Comparison of ENCODE assay signal across 2 cellular contexts in the genomic region with DNA sequence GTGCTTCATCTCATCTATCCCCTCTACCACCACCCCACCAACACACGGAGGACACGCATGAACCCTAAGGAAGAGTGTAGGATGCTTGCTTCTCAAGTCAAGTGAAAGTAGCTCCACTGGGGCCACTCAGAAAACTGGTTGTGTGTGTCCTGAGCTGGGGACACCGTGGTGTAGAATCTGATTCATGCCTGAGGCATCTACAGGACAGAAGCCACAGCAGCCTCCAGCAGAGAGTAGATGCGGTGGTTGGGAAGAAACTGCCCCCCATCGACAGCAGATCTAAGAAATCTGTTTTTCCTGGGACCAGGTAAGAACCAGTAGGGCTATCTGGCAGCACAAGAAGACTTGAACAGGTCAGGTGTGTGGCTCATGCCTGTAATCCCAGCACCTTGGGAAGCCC.
TF ChIP-seq lines count a peak whose summit lies in the region.

No MANE protein-coding gene starts in this region.

TF ChIP-seq in HCT116, 20 proteins besides CTCF, POLR2A, EP300 and RAD21:
- TF ChIP-seq, protein P1, sequence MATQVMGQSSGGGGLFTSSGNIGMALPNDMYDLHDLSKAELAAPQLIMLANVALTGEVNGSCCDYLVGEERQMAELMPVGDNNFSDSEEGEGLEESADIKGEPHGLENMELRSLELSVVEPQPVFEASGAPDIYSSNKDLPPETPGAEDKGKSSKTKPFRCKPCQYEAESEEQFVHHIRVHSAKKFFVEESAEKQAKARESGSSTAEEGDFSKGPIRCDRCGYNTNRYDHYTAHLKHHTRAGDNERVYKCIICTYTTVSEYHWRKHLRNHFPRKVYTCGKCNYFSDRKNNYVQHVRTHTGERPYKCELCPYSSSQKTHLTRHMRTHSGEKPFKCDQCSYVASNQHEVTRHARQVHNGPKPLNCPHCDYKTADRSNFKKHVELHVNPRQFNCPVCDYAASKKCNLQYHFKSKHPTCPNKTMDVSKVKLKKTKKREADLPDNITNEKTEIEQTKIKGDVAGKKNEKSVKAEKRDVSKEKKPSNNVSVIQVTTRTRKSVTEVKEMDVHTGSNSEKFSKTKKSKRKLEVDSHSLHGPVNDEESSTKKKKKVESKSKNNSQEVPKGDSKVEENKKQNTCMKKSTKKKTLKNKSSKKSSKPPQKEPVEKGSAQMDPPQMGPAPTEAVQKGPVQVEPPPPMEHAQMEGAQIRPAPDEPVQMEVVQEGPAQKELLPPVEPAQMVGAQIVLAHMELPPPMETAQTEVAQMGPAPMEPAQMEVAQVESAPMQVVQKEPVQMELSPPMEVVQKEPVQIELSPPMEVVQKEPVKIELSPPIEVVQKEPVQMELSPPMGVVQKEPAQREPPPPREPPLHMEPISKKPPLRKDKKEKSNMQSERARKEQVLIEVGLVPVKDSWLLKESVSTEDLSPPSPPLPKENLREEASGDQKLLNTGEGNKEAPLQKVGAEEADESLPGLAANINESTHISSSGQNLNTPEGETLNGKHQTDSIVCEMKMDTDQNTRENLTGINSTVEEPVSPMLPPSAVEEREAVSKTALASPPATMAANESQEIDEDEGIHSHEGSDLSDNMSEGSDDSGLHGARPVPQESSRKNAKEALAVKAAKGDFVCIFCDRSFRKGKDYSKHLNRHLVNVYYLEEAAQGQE (IDR thresholded peaks at IDR 0.05; ENCODE audit: low read depth), result no peak
- no peak for TF ChIP-seq SP1 (IDR thresholded peaks at IDR 0.05; ENCODE audit: low read depth)
- no peak for TF ChIP-seq ELF1 (IDR thresholded peaks at IDR 0.05; ENCODE audit: borderline replicate concordance, low read depth)
- TF ChIP-seq ZNF274 (IDR thresholded peaks at IDR 0.05; ENCODE audit: low read depth, low read length), result no peak
- TF ChIP-seq, protein P2, sequence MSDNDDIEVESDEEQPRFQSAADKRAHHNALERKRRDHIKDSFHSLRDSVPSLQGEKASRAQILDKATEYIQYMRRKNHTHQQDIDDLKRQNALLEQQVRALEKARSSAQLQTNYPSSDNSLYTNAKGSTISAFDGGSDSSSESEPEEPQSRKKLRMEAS (IDR thresholded peaks at IDR 0.05), result no peak
- no peak for TF ChIP-seq POLR2AphosphoS5 (IDR thresholded peaks at IDR 0.05; ENCODE audit: low read depth, low read length)
- no peak for TF ChIP-seq YY1 (IDR thresholded peaks at IDR 0.05; ENCODE audit: extremely low read depth, insufficient replicate concordance, low read depth, low read length)
- TF ChIP-seq FOSL1 (IDR thresholded peaks at IDR 0.05; ENCODE audit: low read depth), result no peak
TF ChIP-seq in HCT116: peak in this region for 0.

TF ChIP-seq in H1, 55 proteins besides CTCF, POLR2A, EP300 and RAD21:
- TF ChIP-seq, protein P2 (IDR thresholded peaks at IDR 0.05), result no peak
- TF ChIP-seq, protein P3, sequence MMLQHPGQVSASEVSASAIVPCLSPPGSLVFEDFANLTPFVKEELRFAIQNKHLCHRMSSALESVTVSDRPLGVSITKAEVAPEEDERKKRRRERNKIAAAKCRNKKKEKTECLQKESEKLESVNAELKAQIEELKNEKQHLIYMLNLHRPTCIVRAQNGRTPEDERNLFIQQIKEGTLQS (IDR thresholded peaks at IDR 0.05; ENCODE audit: insufficient read depth, low read depth, low read length), result no peak
- TF ChIP-seq GTF2F1 (IDR thresholded peaks at IDR 0.05; ENCODE audit: borderline replicate concordance, low read depth, low read length) (no peak), SIN3A (conservative IDR thresholded peaks at IDR 0.05 in 1 of 2, IDR thresholded peaks at IDR 0.05 in 1 of 2; ENCODE audit: low read depth in 1 of 2, low read length in 2 of 2) (no peak), SUZ12 (IDR thresholded peaks at IDR 0.05; ENCODE audit: low read length) (no peak), SIRT6 (IDR thresholded peaks at IDR 0.05; ENCODE audit: low read length) (no peak), SP1 (IDR thresholded peaks at IDR 0.05; ENCODE audit: low read depth, low read length) (no peak), KDM5A (IDR thresholded peaks at IDR 0.05; ENCODE audit: low read length) (no peak), CREB1 (IDR thresholded peaks at IDR 0.05) (no peak), HDAC6 (IDR thresholded peaks at IDR 0.05; ENCODE audit: low read depth, low read length) (no peak), SP2 (IDR thresholded peaks at IDR 0.05; ENCODE audit: low read length) (no peak), MAFK (IDR thresholded peaks at IDR 0.05; ENCODE audit: low read depth, low read length) (no peak), FOSL1 (IDR thresholded peaks at IDR 0.05; ENCODE audit: insufficient read depth, low read depth, low read length) (no peak), SP4 (IDR thresholded peaks at IDR 0.05; ENCODE audit: low read length) (no peak), CHD1 (IDR thresholded peaks at IDR 0.05; ENCODE audit: low read depth, low read length) (no peak), SRF (IDR thresholded peaks at IDR 0.05; ENCODE audit: low read depth, low read length) (no peak), CHD2 (IDR thresholded peaks at IDR 0.05; ENCODE audit: low read length) (no peak), CBX5 (IDR thresholded peaks at IDR 0.05; ENCODE audit: low read depth, low read length) (no peak)
- TF ChIP-seq, protein P4, sequence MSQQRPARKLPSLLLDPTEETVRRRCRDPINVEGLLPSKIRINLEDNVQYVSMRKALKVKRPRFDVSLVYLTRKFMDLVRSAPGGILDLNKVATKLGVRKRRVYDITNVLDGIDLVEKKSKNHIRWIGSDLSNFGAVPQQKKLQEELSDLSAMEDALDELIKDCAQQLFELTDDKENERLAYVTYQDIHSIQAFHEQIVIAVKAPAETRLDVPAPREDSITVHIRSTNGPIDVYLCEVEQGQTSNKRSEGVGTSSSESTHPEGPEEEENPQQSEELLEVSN (IDR thresholded peaks at IDR 0.05), result no peak
